Comparison of ENCODE assay signal across 10 cellular contexts in the genomic region with DNA sequence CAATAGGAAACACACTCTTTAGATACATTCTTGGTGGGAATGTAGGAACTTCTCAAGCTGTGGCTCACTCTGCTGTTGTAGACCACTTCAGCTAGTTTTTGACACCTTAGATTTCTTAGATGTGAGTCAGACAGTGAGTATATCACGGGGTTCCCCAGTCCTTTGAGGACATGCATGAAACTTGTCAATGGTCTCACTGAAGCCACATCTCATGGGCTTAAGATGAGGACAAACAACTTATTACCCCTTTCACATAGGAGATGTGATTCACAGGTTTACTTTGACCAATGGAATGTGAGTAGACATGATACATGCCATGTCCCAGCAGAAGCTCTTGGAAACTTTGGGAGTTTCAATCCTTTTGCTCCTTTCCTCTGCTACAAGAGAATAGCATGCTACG.
DNase-seq lines count a peak whose midpoint lies in the region; ATAC-seq, FAIRE-seq and TF ChIP-seq lines count a peak whose summit lies in the region.
"Had no signal": no experiment of that assay in that cellular context is flagged by ENCODE, and none has a peak within 500 bp of the region (broad histone marks: within the 10 kb centered on the region; RNA-seq: fewer than 3 reads in every experiment).

No MANE protein-coding gene starts in this region.

- no peak overlapping the region for H3K9ac ChIP-seq in keratinocyte (ENCODE audit: control insufficient read depth, extremely low read depth, insufficient read depth, low read length)

- H3K4me2 ChIP-seq in keratinocyte (ENCODE audit: control insufficient read depth, extremely low read depth, insufficient read depth, low read depth, low read length) = peak overlapping the region; percentile 25

- TF ChIP-seq EP300 in stomach (IDR thresholded peaks at IDR 0.05) = no peak

- WGBS in stomach, 5 donors = 78 to 93% (median 90%) methylated on average over 2 of the region's 2 CpGs

- H3K9me3 ChIP-seq in keratinocyte (ENCODE audit: control insufficient read depth, low read depth, low read length) (no peaks in the 10 kb centered on the region), stomach (no peaks in the 10 kb centered on the region)

- no peaks in the 10 kb centered on the region for H3K79me2 ChIP-seq in keratinocyte (ENCODE audit: control insufficient read depth, insufficient read depth, low read length)

- TF ChIP-seq CTCF in keratinocyte (optimal IDR thresholded peaks at IDR 0.05 in 1 of 3, IDR thresholded peaks at IDR 0.05 in 1 of 3, conservative IDR thresholded peaks at IDR 0.05 in 1 of 3; ENCODE audit: extremely low read depth in 1 of 3, insufficient read depth in 2 of 3, low read length in 3 of 3) = no peak
- no peak for TF ChIP-seq CTCF in stomach (IDR thresholded peaks at IDR 0.05)
- TF ChIP-seq CTCF in omental fat pad (IDR thresholded peaks at IDR 0.05) = no peak

- intact Hi-C loops in stomach (cut with DNase I; ENCODE audit: low total_unique reads) = no loop called here

- no peaks in the 10 kb centered on the region for H3K9me1 ChIP-seq in keratinocyte (ENCODE audit: control insufficient read depth, extremely low read depth, insufficient read depth, low read length)

- no peak for TF ChIP-seq POLR2A in stomach (IDR thresholded peaks at IDR 0.05)

- ATAC-seq in GM18858 (IDR thresholded peaks at IDR 0.05; ENCODE audit: unreplicated experiment) = peak; percentile 91
- peak; percentile 85 for ATAC-seq in GM21717 (IDR thresholded peaks at IDR 0.05; ENCODE audit: unreplicated experiment)
- ATAC-seq in HG03565 (IDR thresholded peaks at IDR 0.05; ENCODE audit: unreplicated experiment) = peak; percentile 85
- no peak for ATAC-seq in omental fat pad (ENCODE audit: low FRiP score)
- ATAC-seq: T-cell had no signal

- no peaks in the 10 kb centered on the region for H4K20me1 ChIP-seq in keratinocyte (ENCODE audit: control insufficient read depth, extremely low read depth, insufficient read depth, low read length)

- H3K27me3 ChIP-seq in keratinocyte (ENCODE audit: control insufficient read depth, extremely low read depth, insufficient read depth, low read length) = no peaks in the 10 kb centered on the region
- no peaks in the 10 kb centered on the region for H3K27me3 ChIP-seq in stomach

- H3K4me1 ChIP-seq in keratinocyte (ENCODE audit: control insufficient read depth, extremely low read depth, insufficient read depth, low read length) (peaks cover 27% of the 10 kb centered on the region), stomach (peaks cover 0 to 18% (median 3%) of the 10 kb centered on the region in 4 donors)

- H3K4me3 ChIP-seq in keratinocyte (ENCODE audit: control insufficient read depth in 2 of 3, extremely low read depth in 1 of 3, insufficient read depth in 2 of 3, low read depth in 1 of 3, low read length in 3 of 3) (no peak overlapping the region), stomach (no peak overlapping the region)

- H3K36me3 ChIP-seq in keratinocyte (ENCODE audit: control insufficient read depth in 2 of 2, extremely low read depth in 1 of 2, insufficient read depth in 2 of 2, low read length in 2 of 2) (no peaks in the 10 kb centered on the region), stomach (no peaks in the 10 kb centered on the region)

- dilution Hi-C loops in keratinocyte (cut with MboI; ENCODE audit: extremely low pct_ligation_motif_present, low sequenced_read_pairs) = no loop called here

- H3K27ac ChIP-seq in keratinocyte (ENCODE audit: control insufficient read depth, insufficient read depth, low read length) (peak overlapping the region; percentile 87), stomach (peak overlapping the region in 1 of 5 donors; percentile 78)

- peak; percentile 91 for FAIRE-seq in keratinocyte (lab: Jason Lieb, UNC)
- no peak for FAIRE-seq in urothelium cell line (lab: Jason Lieb, UNC)

- DNase-seq in keratinocyte (ENCODE audit: low read depth, low spot score) (peak; percentile 54), stomach (no peak), omental fat pad (ENCODE audit: low spot score) (no peak), urothelium cell line (ENCODE audit: low spot score) (no peak), AG08395 (ENCODE audit: low spot score) (no peak)
- DNase-seq: islet precursor cell, T-cell had no signal

- H2AFZ ChIP-seq in keratinocyte (ENCODE audit: control insufficient read depth, low read length) = peak overlapping the region; percentile 11
